Comparison of ENCODE assay signal across 8 cellular contexts in genomic region chr12:12916135-12916956, GRCh38. TPM values are rescaled to one million over a fixed set of nuclear protein-coding genes. Genes with fewer than 3 reads are reported as not detected.
DNase-seq lines count a peak whose midpoint lies in the region; ATAC-seq and TF ChIP-seq lines count a peak whose summit lies in the region.

No MANE protein-coding gene starts in this region.

- H3K9me3 ChIP-seq in Panc1 (ENCODE audit: control insufficient read depth, insufficient read depth, low read depth, low read length): no peaks in the 10 kb centered on the region

- H3K4me1 ChIP-seq in Panc1 (ENCODE audit: control insufficient read depth, insufficient read depth, low read length): peaks cover 91% of the 10 kb centered on the region

- peaks cover 8% of the 10 kb centered on the region for H3K4me1 Mint-ChIP-seq in activated T-cell treated with anti-CD3 and anti-CD28 coated beads, Interleukin-2, amount 50 U/mL, for 4 hours (ENCODE audit: low read depth)
- H3K4me1 Mint-ChIP-seq in nephron progenitor cell: peaks cover 62% of the 10 kb centered on the region

- ATAC-seq in GM21515 (IDR thresholded peaks at IDR 0.05; ENCODE audit: unreplicated experiment) (peak; percentile 91), Panc1 (peak; percentile 71)
- peak; percentile 98 to 99 for ATAC-seq in activated T-cell treated with anti-CD3 and anti-CD28 coated beads, Interleukin-2, amount 50 U/mL, for 4 hours
- peak; percentile 95 for ATAC-seq in stimulated activated naive CD8-positive, alpha-beta T cell treated with anti-CD3 and anti-CD28 coated beads, Interleukin-15, Interleukin-2, amounts not matched to agents 100 U/mL and 50 U/mL, for 24 hours

- in situ Hi-C loops in Panc1 (cut with HindIII; ENCODE audit: low pct_unique_long_range_greater_than_20kb, low sequenced_read_pairs): no loop called here

- no peak overlapping the region for H3K4me3 Mint-ChIP-seq in activated T-cell treated with anti-CD3 and anti-CD28 coated beads, Interleukin-2, amount 50 U/mL, for 4 hours
- no peak overlapping the region for H3K4me3 Mint-ChIP-seq in nephron progenitor cell

- H3K27ac ChIP-seq in Panc1 (ENCODE audit: low read length): peak overlapping the region; percentile 78

- TF ChIP-seq EP300 in Ishikawa (IDR thresholded peaks at IDR 0.05; ENCODE audit: borderline replicate concordance): no peak

- no peak overlapping the region for H3K27ac Mint-ChIP-seq in nephron progenitor cell

- intact Hi-C loops in Panc1 (cut with micrococcal nuclease; ENCODE audit: unreplicated experiment): loop anchor here (5.0 kb wide), 1 partner anchor 66 kb away; no protein-coding TSS in a partner anchor

- TF ChIP-seq RAD21 in Ishikawa (IDR thresholded peaks at IDR 0.05; ENCODE audit: low read depth): peak; percentile 100

- peak; percentile 87 for TF ChIP-seq CTCF in Panc1 (IDR thresholded peaks at IDR 0.05)
- peak; percentile 99 for TF ChIP-seq CTCF in fibroblast of mammary gland (conservative IDR thresholded peaks at IDR 0.05; ENCODE audit: control insufficient read depth, insufficient read depth, low read depth, low read length)
- TF ChIP-seq CTCF in nephron progenitor cell (IDR thresholded peaks at IDR 0.05): peak; percentile 98

- H3K4me3 ChIP-seq in Panc1 (ENCODE audit: low read depth in 2 of 2, low read length in 2 of 2): no peak overlapping the region
- H3K4me3 ChIP-seq in fibroblast of mammary gland (ENCODE audit: control insufficient read depth, low read depth, low read length): no peak overlapping the region

- DNase-seq in D341Med (ENCODE audit: low spot score) (peak; percentile 87), Panc1 (ENCODE audit: low read depth, low spot score) (no peak), fibroblast of mammary gland (ENCODE audit: low read depth) (peak; percentile 84), nephron progenitor cell (peak; percentile 89)
- peak; percentile 81 for DNase-seq in activated T-cell treated with anti-CD3 and anti-CD28 coated beads, Interleukin-2, amount 50 U/mL, for 4 hours
- DNase-seq in stimulated activated naive CD8-positive, alpha-beta T cell treated with anti-CD3 and anti-CD28 coated beads, Interleukin-15, Interleukin-2, amounts not matched to agents 100 U/mL and 50 U/mL, for 24 hours: peak; percentile 85

- no peaks in the 10 kb centered on the region for H3K27me3 ChIP-seq in Panc1 (ENCODE audit: control insufficient read depth, insufficient read depth, low read length)

- peaks cover 13% of the 10 kb centered on the region for H3K27me3 Mint-ChIP-seq in activated T-cell treated with anti-CD3 and anti-CD28 coated beads, Interleukin-2, amount 50 U/mL, for 4 hours (ENCODE audit: low read depth)
- H3K27me3 Mint-ChIP-seq in nephron progenitor cell (ENCODE audit: low read depth, poor library complexity): peaks cover 15% of the 10 kb centered on the region

- H3K9me3 Mint-ChIP-seq in activated T-cell treated with anti-CD3 and anti-CD28 coated beads, Interleukin-2, amount 50 U/mL, for 4 hours: no peaks in the 10 kb centered on the region
- no peaks in the 10 kb centered on the region for H3K9me3 Mint-ChIP-seq in nephron progenitor cell

- POLR2A ChIA-PET in Panc1 (lab: Charles Lee): no interaction called here

- peaks cover 11% of the 10 kb centered on the region for H3K36me3 ChIP-seq in Panc1 (ENCODE audit: control insufficient read depth, insufficient read depth, low read length)

- no TSS peak for BruUV-seq in Panc1 (replicated peaks; lab: Mats Ljungman, UMichigan)

- no peaks in the 10 kb centered on the region for H3K36me3 Mint-ChIP-seq in activated T-cell treated with anti-CD3 and anti-CD28 coated beads, Interleukin-2, amount 50 U/mL, for 4 hours (ENCODE audit: insufficient read depth)
- no peaks in the 10 kb centered on the region for H3K36me3 Mint-ChIP-seq in nephron progenitor cell (ENCODE audit: low read depth)

- CTCF ChIA-PET in Panc1 (lab: Charles Lee): interaction anchor here (1.3 kb wide), 1 partner anchor 51 kb away, joined by 3 read pairs; no protein-coding TSS in a partner anchor

TF ChIP-seq in Ishikawa, 13 proteins besides CTCF, POLR2A, EP300 and RAD21:
- TF ChIP-seq MAX (IDR thresholded peaks at IDR 0.05) (peak; percentile 73), TAF1 (IDR thresholded peaks at IDR 0.05; ENCODE audit: low read depth) (no peak), ZBTB7A (IDR thresholded peaks at IDR 0.05; ENCODE audit: low read depth) (no peak), USF1 (IDR thresholded peaks at IDR 0.05) (no peak), CEBPB (IDR thresholded peaks at IDR 0.05) (no peak), YY1 (IDR thresholded peaks at IDR 0.05; ENCODE audit: low read depth) (peak; percentile 72), TCF12 (IDR thresholded peaks at IDR 0.05; ENCODE audit: low read depth) (no peak)

RNA-seq across cellular contexts. Expression of gene GPRC5A, which starts 25.0 kb away (rescaled TPM):
- total RNA-seq in Panc1 (2021; ENCODE audit: unreplicated experiment): 648 TPM
- 548 TPM for polyA plus RNA-seq in Panc1 (2012; ENCODE audit: insufficient read length)
- total RNA-seq in activated T-cell treated with anti-CD3 and anti-CD28 coated beads, Interleukin-2, amount 50 U/mL, for 4 hours: under 1 TPM; 0.30 to 0.86 (median 0.50) TPM

RNA-seq across cellular contexts. Expression of gene GPRC5D, which starts 35.6 kb away (rescaled TPM):
- total RNA-seq in Panc1 (2021; ENCODE audit: unreplicated experiment): not detected
- 0.50 TPM for polyA plus RNA-seq in Panc1 (2012; ENCODE audit: insufficient read length)
- total RNA-seq in activated T-cell treated with anti-CD3 and anti-CD28 coated beads, Interleukin-2, amount 50 U/mL, for 4 hours: not detected

Comparison
In these comparisons a context has a peak if more than half of its experiments do, and no peak if none do; other contexts are left out.
1. RNA of gene GPRC5A, which starts 25.0 kb away (total RNA-seq): 648 TPM in Panc1 (single experiment); 0.30 to 0.86 TPM in activated T-cell treated with anti-CD3 and anti-CD28 coated beads, Interleukin-2, amount 50 U/mL, for 4 hours; every median in the first group is over 100 times any median in the second.
2. Peak in every context shown above with its lines, with median percentiles within 50 percentile points of each other: ATAC-seq and CTCF ChIP-seq.